9 cellular contexts compared by ENCODE assay signal in genomic region chr6:45930419-45931059, GRCh38.
DNase-seq lines count a peak whose midpoint lies in the region; ATAC-seq, FAIRE-seq and TF ChIP-seq lines count a peak whose summit lies in the region.
"Had no signal": no experiment of that assay in that cellular context is flagged by ENCODE, and none has a peak within 500 bp of the region (broad histone marks: within the 10 kb centered on the region; RNA-seq: fewer than 3 reads in every experiment).

No MANE protein-coding gene starts in this region.

- 6 to 31% methylated on average over 3 of the region's 7 CpGs for WGBS in gastroesophageal sphincter (ENCODE audit: low coverage in 1 of 2), 2 donors
- 9 to 13% (median 12%) methylated on average over 7 of the region's 7 CpGs for WGBS in ovary, 3 donors
- 16 to 33% methylated on average over 4 to 7 of the region's 7 CpGs for WGBS in upper lobe of left lung, 2 donors

- in situ Hi-C loops in KBM-7 (cut with MboI; ENCODE audit: low pct_unique_long_range_greater_than_20kb, low sequenced_read_pairs) = no loop called here

- intact Hi-C loops in ovary (cut with DNase I) = no loop called here

- TF ChIP-seq POLR2A in gastroesophageal sphincter (IDR thresholded peaks at IDR 0.05) = no peak
- no peak for TF ChIP-seq POLR2A in ovary (IDR thresholded peaks at IDR 0.05)
- no peak for TF ChIP-seq POLR2A in upper lobe of left lung (IDR thresholded peaks at IDR 0.05)

- TF ChIP-seq EP300 in gastroesophageal sphincter (IDR thresholded peaks at IDR 0.05) = no peak
- TF ChIP-seq EP300 in ovary (IDR thresholded peaks at IDR 0.05) = no peak
- TF ChIP-seq EP300 in upper lobe of left lung (IDR thresholded peaks at IDR 0.05) = no peak

- no peak for FAIRE-seq in D721Med (lab: Jason Lieb, UNC)

- TF ChIP-seq CTCF in D721Med (IDR thresholded peaks at IDR 0.05; ENCODE audit: insufficient read depth, missing control alignments) (peak; percentile 97), RWPE2 (IDR thresholded peaks at IDR 0.05; ENCODE audit: poor library complexity, severe bottlenecking) (peak; percentile 93), gastroesophageal sphincter (IDR thresholded peaks at IDR 0.05) (peak; percentile 73 to 89 (median 80)), ovary (IDR thresholded peaks at IDR 0.05) (peak; percentile 36 to 61 (median 44)), upper lobe of left lung (IDR thresholded peaks at IDR 0.05) (peak; percentile 82 to 95 (median 90))

- H3K27ac ChIP-seq in RWPE2 (ENCODE audit: poor library complexity, severe bottlenecking) = no peak overlapping the region
- no peak overlapping the region for H3K27ac ChIP-seq in gastroesophageal sphincter
- H3K27ac ChIP-seq in ovary = no peak overlapping the region
- H3K27ac ChIP-seq in upper lobe of left lung = peak overlapping the region in 2 of 4 donors; percentile 5 to 20
- H3K27ac ChIP-seq: SK-N-MC had no signal

- H3K4me3 ChIP-seq in RWPE2 (ENCODE audit: severe bottlenecking) (no peak overlapping the region), gastroesophageal sphincter (no peak overlapping the region), ovary (no peak overlapping the region), upper lobe of left lung (no peak overlapping the region)
- H3K4me3 ChIP-seq: SK-N-MC had no signal

- H3K9me3 ChIP-seq in RWPE2 (ENCODE audit: severe bottlenecking) = no peaks in the 10 kb centered on the region
- no peaks in the 10 kb centered on the region for H3K9me3 ChIP-seq in gastroesophageal sphincter
- no peaks in the 10 kb centered on the region for H3K9me3 ChIP-seq in ovary
- H3K9me3 ChIP-seq in upper lobe of left lung = no peaks in the 10 kb centered on the region

- H3K27me3 ChIP-seq in RWPE2 (ENCODE audit: insufficient read depth, poor library complexity, severe bottlenecking) = no peaks in the 10 kb centered on the region
- peaks cover under 1% of the 10 kb centered on the region for H3K27me3 ChIP-seq in gastroesophageal sphincter
- no peaks in the 10 kb centered on the region for H3K27me3 ChIP-seq in ovary
- H3K27me3 ChIP-seq in upper lobe of left lung = no peaks in the 10 kb centered on the region

- ATAC-seq in RWPE2 (ENCODE audit: low read depth) (peak; percentile 65; the same call in 2 of the 3 replicates), gastroesophageal sphincter (peak; percentile 63), upper lobe of left lung (ENCODE audit: low FRiP score in 2 of 2) (peak; percentile 82 to 84), GM19397 (IDR thresholded peaks at IDR 0.05; ENCODE audit: unreplicated experiment) (no peak)

- H3K36me3 ChIP-seq in RWPE2 (ENCODE audit: low read depth) = no peaks in the 10 kb centered on the region
- no peaks in the 10 kb centered on the region for H3K36me3 ChIP-seq in gastroesophageal sphincter
- H3K36me3 ChIP-seq in ovary = no peaks in the 10 kb centered on the region
- H3K36me3 ChIP-seq in upper lobe of left lung = peaks cover 0 to 4% (median 0%) of the 10 kb centered on the region in 4 donors

- DNase-seq in D721Med (ENCODE audit: insufficient read length, low spot score) (peak; percentile 72), KBM-7 (peak; percentile 71), RWPE2 (ENCODE audit: low spot score) (no peak), ovary (peak; percentile 32 to 69 (median 53)), upper lobe of left lung (peak in 1 of 2 donors; percentile 79)
- peak; percentile 84 for DNase-seq in activated effector memory CD4-positive, alpha-beta T cell treated with anti-CD3 and anti-CD28 coated beads, Interleukin-2, amount 50 U/mL, for 16 hours

- H3K4me1 ChIP-seq in RWPE2 (ENCODE audit: insufficient read depth, poor library complexity, severe bottlenecking) = no peaks in the 10 kb centered on the region
- peaks cover 0 to 7% (median 0%) of the 10 kb centered on the region in 3 donors for H3K4me1 ChIP-seq in gastroesophageal sphincter
- H3K4me1 ChIP-seq in ovary (ENCODE audit: insufficient read depth) = no peaks in the 10 kb centered on the region
- H3K4me1 ChIP-seq in upper lobe of left lung = peaks cover 0 to 8% (median 2%) of the 10 kb centered on the region in 4 donors

Comparison
In these comparisons a context has a peak if more than half of its experiments do, and no peak if none do; other contexts are left out.
1. CTCF ChIP-seq: peak in every context shown above with its lines; median percentile 97 in D721Med; 93 in RWPE2; 90 in upper lobe of left lung; 80 in gastroesophageal sphincter; 44 in ovary.